1 cellular context compared by ENCODE assay signal in genomic region chr11:109424893-109425292, GRCh38.
TF ChIP-seq lines count a peak whose summit lies in the region.

No MANE protein-coding gene starts in this region.

TF ChIP-seq in K562, 482 proteins besides CTCF, POLR2A, EP300 and RAD21 (continued from another document):
- TF ChIP-seq, protein P1, sequence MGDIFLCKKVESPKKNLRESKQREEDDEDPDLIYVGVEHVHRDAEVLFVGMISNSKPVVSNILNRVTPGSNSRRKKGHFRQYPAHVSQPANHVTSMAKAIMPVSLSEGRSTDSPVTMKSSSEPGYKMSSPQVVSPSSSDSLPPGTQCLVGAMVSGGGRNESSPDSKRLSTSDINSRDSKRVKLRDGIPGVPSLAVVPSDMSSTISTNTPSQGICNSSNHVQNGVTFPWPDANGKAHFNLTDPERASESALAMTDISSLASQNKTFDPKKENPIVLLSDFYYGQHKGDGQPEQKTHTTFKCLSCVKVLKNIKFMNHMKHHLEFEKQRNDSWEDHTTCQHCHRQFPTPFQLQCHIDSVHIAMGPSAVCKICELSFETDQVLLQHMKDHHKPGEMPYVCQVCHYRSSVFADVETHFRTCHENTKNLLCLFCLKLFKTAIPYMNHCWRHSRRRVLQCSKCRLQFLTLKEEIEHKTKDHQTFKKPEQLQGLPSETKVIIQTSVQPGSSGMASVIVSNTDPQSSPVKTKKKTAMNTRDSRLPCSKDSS (IDR thresholded peaks at IDR 0.05; ENCODE audit: low read depth, partially characterized antibody): no peak
- TF ChIP-seq EHMT2 (IDR thresholded peaks at IDR 0.05) (peak; percentile 94), POU5F1 (IDR thresholded peaks at IDR 0.05; ENCODE audit: borderline replicate concordance, low read depth, low read length, partially characterized antibody) (no peak)
- TF ChIP-seq, protein P2, sequence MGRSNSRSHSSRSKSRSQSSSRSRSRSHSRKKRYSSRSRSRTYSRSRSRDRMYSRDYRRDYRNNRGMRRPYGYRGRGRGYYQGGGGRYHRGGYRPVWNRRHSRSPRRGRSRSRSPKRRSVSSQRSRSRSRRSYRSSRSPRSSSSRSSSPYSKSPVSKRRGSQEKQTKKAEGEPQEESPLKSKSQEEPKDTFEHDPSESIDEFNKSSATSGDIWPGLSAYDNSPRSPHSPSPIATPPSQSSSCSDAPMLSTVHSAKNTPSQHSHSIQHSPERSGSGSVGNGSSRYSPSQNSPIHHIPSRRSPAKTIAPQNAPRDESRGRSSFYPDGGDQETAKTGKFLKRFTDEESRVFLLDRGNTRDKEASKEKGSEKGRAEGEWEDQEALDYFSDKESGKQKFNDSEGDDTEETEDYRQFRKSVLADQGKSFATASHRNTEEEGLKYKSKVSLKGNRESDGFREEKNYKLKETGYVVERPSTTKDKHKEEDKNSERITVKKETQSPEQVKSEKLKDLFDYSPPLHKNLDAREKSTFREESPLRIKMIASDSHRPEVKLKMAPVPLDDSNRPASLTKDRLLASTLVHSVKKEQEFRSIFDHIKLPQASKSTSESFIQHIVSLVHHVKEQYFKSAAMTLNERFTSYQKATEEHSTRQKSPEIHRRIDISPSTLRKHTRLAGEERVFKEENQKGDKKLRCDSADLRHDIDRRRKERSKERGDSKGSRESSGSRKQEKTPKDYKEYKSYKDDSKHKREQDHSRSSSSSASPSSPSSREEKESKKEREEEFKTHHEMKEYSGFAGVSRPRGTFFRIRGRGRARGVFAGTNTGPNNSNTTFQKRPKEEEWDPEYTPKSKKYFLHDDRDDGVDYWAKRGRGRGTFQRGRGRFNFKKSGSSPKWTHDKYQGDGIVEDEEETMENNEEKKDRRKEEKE (IDR thresholded peaks at IDR 0.05; ENCODE audit: borderline replicate concordance in 1 of 2, control insufficient read depth in 1 of 2, low read depth in 2 of 2, low read length in 1 of 2): no peak
TF ChIP-seq in K562: peak in this region for 5.
